ENCODE assay signal across 8 cellular contexts in genomic region chr3:71585126-71585525, GRCh38. TPM values are rescaled to one million over a fixed set of nuclear protein-coding genes. Genes with fewer than 3 reads are reported as not detected.
A peak's percentile ranks its signal among the peaks of the same experiment; 100 is the strongest.
DNase-seq lines count a peak whose midpoint lies in the region; ATAC-seq, FAIRE-seq and TF ChIP-seq lines count a peak whose summit lies in the region.

No MANE protein-coding gene starts in this region.

- H3K36me3 Mint-ChIP-seq in MCF 10A (ENCODE audit: insufficient read depth, unreplicated experiment) = peaks cover 18% of the 10 kb centered on the region
- H3K36me3 Mint-ChIP-seq in natural killer cell treated with Interleukin-12 subunit alpha and Interleukin-12 subunit beta and Interleukin-15 and Interleukin-18, amount 100 ng/mL, for 72 hours = no peaks in the 10 kb centered on the region

- peak; percentile 37 for DNase-seq in CD1c-positive myeloid dendritic cell (ENCODE audit: extremely low spot score)
- DNase-seq in Kasumi-1 (lab: John Stamatoyannopoulos, UW) = peak; percentile 58 to 75
- peak; percentile 2 for DNase-seq in MCF 10A (ENCODE audit: unreplicated experiment)
- no peak for DNase-seq in natural killer cell treated with Interleukin-12 subunit alpha and Interleukin-12 subunit beta and Interleukin-15 and Interleukin-18, amount 100 ng/mL, for 72 hours (ENCODE audit: low spot score)
- no peak for DNase-seq in RCC 7860 (ENCODE audit: low spot score)
- DNase-seq in stimulated activated CD4-positive, alpha-beta T cell treated with anti-CD3 and anti-CD28 coated beads, Interleukin-2, amount 100 ng/mL, for 24 hours = no peak

- H3K27ac Mint-ChIP-seq in MCF 10A (ENCODE audit: low read depth, unreplicated experiment) = peak overlapping the region; percentile 97
- H3K27ac Mint-ChIP-seq in natural killer cell treated with Interleukin-12 subunit alpha and Interleukin-12 subunit beta and Interleukin-15 and Interleukin-18, amount 100 ng/mL, for 72 hours = peak overlapping the region; percentile 85 to 97

- ATAC-seq in natural killer cell treated with Interleukin-12 subunit alpha and Interleukin-12 subunit beta and Interleukin-15 and Interleukin-18, amount 100 ng/mL, for 72 hours = no peak
- ATAC-seq in GM18873 (IDR thresholded peaks at IDR 0.05; ENCODE audit: low FRiP score, unreplicated experiment) (no peak), HG03045 (IDR thresholded peaks at IDR 0.05; ENCODE audit: unreplicated experiment) (no peak)

- intact Hi-C loops in MCF 10A (cut with micrococcal nuclease) = loop anchor here (5.0 to 10.0 kb wide), 3 partner anchors 67 to 370 kb away; no protein-coding TSS in a partner anchor

- POLR2A ChIA-PET in MCF 10A (lab: Yijun Ruan, JAX) = interaction anchor here (0.6 to 5.9 kb wide), 19 partner anchors 9 to 1058 kb away, joined by 3 to 219 read pairs (median 4); no protein-coding TSS in a partner anchor

- no peaks in the 10 kb centered on the region for H3K9me3 Mint-ChIP-seq in MCF 10A (ENCODE audit: unreplicated experiment)
- H3K9me3 Mint-ChIP-seq in natural killer cell treated with Interleukin-12 subunit alpha and Interleukin-12 subunit beta and Interleukin-15 and Interleukin-18, amount 100 ng/mL, for 72 hours = no peaks in the 10 kb centered on the region

- H3K27me3 Mint-ChIP-seq in MCF 10A (ENCODE audit: insufficient read depth, unreplicated experiment) = no peaks in the 10 kb centered on the region
- peaks cover 6 to 7% of the 10 kb centered on the region in 2 donors for H3K27me3 Mint-ChIP-seq in natural killer cell treated with Interleukin-12 subunit alpha and Interleukin-12 subunit beta and Interleukin-15 and Interleukin-18, amount 100 ng/mL, for 72 hours

- CTCF ChIA-PET in MCF 10A (lab: Yijun Ruan, JAX) = interaction anchor here (0.5 to 3.5 kb wide), 25 partner anchors 10 to 1053 kb away, joined by 3 to 23 read pairs (median 4); no protein-coding TSS in a partner anchor

- H3K4me1 Mint-ChIP-seq in MCF 10A (ENCODE audit: insufficient read depth, unreplicated experiment) = peaks cover 13% of the 10 kb centered on the region
- H3K4me1 Mint-ChIP-seq in natural killer cell treated with Interleukin-12 subunit alpha and Interleukin-12 subunit beta and Interleukin-15 and Interleukin-18, amount 100 ng/mL, for 72 hours (ENCODE audit: low read depth in 2 of 2) = peaks cover 29 to 31% of the 10 kb centered on the region in 2 donors

- BruUV-seq in MCF 10A (replicated peaks; lab: Mats Ljungman, UMichigan) = no TSS peak

- peak overlapping the region; percentile 85 for H3K4me3 Mint-ChIP-seq in MCF 10A (ENCODE audit: unreplicated experiment)
- H3K4me3 Mint-ChIP-seq in natural killer cell treated with Interleukin-12 subunit alpha and Interleukin-12 subunit beta and Interleukin-15 and Interleukin-18, amount 100 ng/mL, for 72 hours = peak overlapping the region; percentile 96

- TF ChIP-seq CTCF in MCF 10A (IDR thresholded peaks at IDR 0.05; ENCODE audit: unreplicated experiment) = no peak

- no peak for FAIRE-seq in RCC 7860 (lab: Jason Lieb, UNC)

RNA-seq across cellular contexts. Expression of gene FOXP1, which starts 1.6 kb away (rescaled TPM):
- 49.0 and 51.1 TPM in 2 replicates for total RNA-seq in MCF 10A (2022)
- total RNA-seq in natural killer cell treated with Interleukin-12 subunit alpha and Interleukin-12 subunit beta and Interleukin-15 and Interleukin-18, amount 100 ng/mL, for 72 hours = 10 to 100 TPM; 59.7 to 65.4 TPM

Comparison
In these comparisons a context has a peak if more than half of its experiments do, and no peak if none do; other contexts are left out.
1. DNase-seq: peak in CD1c-positive myeloid dendritic cell (single experiment), Kasumi-1 (2 of 2) and MCF 10A (single experiment); none in natural killer cell treated with Interleukin-12 subunit alpha and Interleukin-12 subunit beta and Interleukin-15 and Interleukin-18, amount 100 ng/mL, for 72 hours (single experiment), RCC 7860 (single experiment) and stimulated activated CD4-positive, alpha-beta T cell treated with anti-CD3 and anti-CD28 coated beads, Interleukin-2, amount 100 ng/mL, for 24 hours (0 of 2).